Comparison of ENCODE assay signal across 32 cellular contexts in the genomic region with DNA sequence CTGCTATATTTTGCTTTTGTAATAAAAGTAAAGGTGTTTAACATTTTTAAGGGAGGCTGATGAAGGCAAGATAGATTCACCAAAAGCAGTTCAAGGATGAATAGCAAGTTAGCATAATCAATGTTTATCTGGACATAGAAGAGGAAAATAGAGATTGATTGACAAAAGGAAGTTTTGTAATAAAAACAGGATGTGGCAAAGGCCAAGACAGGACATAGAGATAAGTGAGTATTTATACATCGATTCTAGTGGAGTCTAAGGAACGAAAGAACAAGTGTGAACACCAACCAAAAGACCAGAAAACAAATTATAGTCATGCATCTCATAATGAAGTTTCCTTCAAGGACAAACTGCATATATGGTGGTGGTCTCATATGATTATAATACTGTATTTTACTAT.
"Had no signal": no experiment of that assay in that cellular context is flagged by ENCODE, and none has a peak within 500 bp of the region (broad histone marks: within the 10 kb centered on the region; RNA-seq: fewer than 3 reads in every experiment).

No MANE protein-coding gene starts in this region.

- H3K4me3 Mint-ChIP-seq: mesothelial cell of epicardium; naive B cell; natural killer cell treated with Interleukin-12 subunit alpha and Interleukin-12 subunit beta and Interleukin-15 and Interleukin-18, amount 100 ng/mL, for 72 hours; neural crest cell; stimulated activated naive CD8-positive, alpha-beta T cell treated with anti-CD3 and anti-CD28 coated beads, Interleukin-15, amount 100 ng/mL, for 72 hours had no signal

- H3K27ac Mint-ChIP-seq: mesothelial cell of epicardium; natural killer cell treated with Interleukin-12 subunit alpha and Interleukin-12 subunit beta and Interleukin-15 and Interleukin-18, amount 100 ng/mL, for 72 hours had no signal

- FAIRE-seq: islet of Langerhans, pancreas had no signal

- H3K4me3 ChIP-seq: dorsolateral prefrontal cortex, esophagus squamous epithelium, heart right ventricle, left lung, mucosa of descending colon, pancreas, right lobe of liver, smooth muscle cell, suprapubic skin, transverse colon, upper lobe of right lung, uterus had no signal

- H3K9me3 Mint-ChIP-seq: neural crest cell had no signal

- H3K27ac ChIP-seq: dorsolateral prefrontal cortex, esophagus squamous epithelium, heart right ventricle, neutrophil, pancreas, suprapubic skin, transverse colon, upper lobe of right lung, uterus had no signal

- H3K4me1 Mint-ChIP-seq: naive B cell; neural crest cell; stimulated activated naive CD8-positive, alpha-beta T cell treated with anti-CD3 and anti-CD28 coated beads, Interleukin-15, amount 100 ng/mL, for 72 hours had no signal

- H3K36me3 ChIP-seq: esophagus squamous epithelium, heart right ventricle, left lung, neutrophil, pancreas, right lobe of liver, suprapubic skin, transverse colon, upper lobe of right lung, uterus had no signal

- H3K9me3 ChIP-seq: esophagus squamous epithelium, left lung, mucosa of descending colon, neutrophil, pancreas, right lobe of liver, suprapubic skin, transverse colon, upper lobe of right lung, uterus had no signal

- H3K4me2 ChIP-seq: smooth muscle cell had no signal

- H3K27me3 ChIP-seq: dorsolateral prefrontal cortex, esophagus squamous epithelium, heart right ventricle, left lung, pancreas, right lobe of liver, suprapubic skin, transverse colon, upper lobe of right lung, uterus had no signal

- H3K4me1 ChIP-seq: pancreas, upper lobe of right lung, uterus had no signal

- H3K36me3 Mint-ChIP-seq: mesothelial cell of epicardium; naive B cell; natural killer cell treated with Interleukin-12 subunit alpha and Interleukin-12 subunit beta and Interleukin-15 and Interleukin-18, amount 100 ng/mL, for 72 hours had no signal

- DNase-seq: cortex of kidney; dorsolateral prefrontal cortex; effector CD4-positive, alpha-beta T cell; erythroblast; esophagus squamous epithelium; foreskin melanocyte; glutamatergic neuron; heart right ventricle; hippocampal formation; left cardiac atrium; left lung; mesenchymal stem cell; mucosa of descending colon; naive B cell; pancreas; right lobe of liver; stimulated activated CD4-positive, alpha-beta T cell treated with anti-CD3 and anti-CD28 coated beads, Interleukin-12 subunit alpha, Interleukin-12 subunit beta, amount 100 ng/mL, for 4 hours; stimulated activated CD4-positive, alpha-beta T cell treated with anti-CD3 and anti-CD28 coated beads, Interleukin-1b, Interleukin-23, amount 100 ng/mL, for 48 hours; stimulated activated CD4-positive, alpha-beta T cell treated with anti-CD3 and anti-CD28 coated beads, Interleukin-4, amount 100 ng/mL, for 1 hour; stimulated activated CD8-positive, alpha-beta memory T cell treated with anti-CD3 and anti-CD28 coated beads, Interleukin-4, amount 100 ng/mL, for 48 hours; stimulated activated naive CD4-positive, alpha-beta T cell; stimulated activated naive CD8-positive, alpha-beta T cell treated with anti-CD3 and anti-CD28 coated beads, Interleukin-15, amount 100 ng/mL, for 72 hours; transverse colon; upper lobe of right lung; uterus had no signal

- H3K27me3 Mint-ChIP-seq: stimulated activated naive CD8-positive, alpha-beta T cell treated with anti-CD3 and anti-CD28 coated beads, Interleukin-15, amount 100 ng/mL, for 72 hours had no signal

- ATAC-seq: heart right ventricle; left cardiac atrium; left lung; mucosa of descending colon; natural killer cell treated with Interleukin-12 subunit alpha and Interleukin-12 subunit beta and Interleukin-15 and Interleukin-18, amount 100 ng/mL, for 72 hours; pancreas; stimulated activated naive CD8-positive, alpha-beta T cell treated with anti-CD3 and anti-CD28 coated beads, Interleukin-15, amount 100 ng/mL, for 72 hours; upper lobe of right lung had no signal
